Comparison of ENCODE assay signal across 13 cellular contexts in the genomic region with DNA sequence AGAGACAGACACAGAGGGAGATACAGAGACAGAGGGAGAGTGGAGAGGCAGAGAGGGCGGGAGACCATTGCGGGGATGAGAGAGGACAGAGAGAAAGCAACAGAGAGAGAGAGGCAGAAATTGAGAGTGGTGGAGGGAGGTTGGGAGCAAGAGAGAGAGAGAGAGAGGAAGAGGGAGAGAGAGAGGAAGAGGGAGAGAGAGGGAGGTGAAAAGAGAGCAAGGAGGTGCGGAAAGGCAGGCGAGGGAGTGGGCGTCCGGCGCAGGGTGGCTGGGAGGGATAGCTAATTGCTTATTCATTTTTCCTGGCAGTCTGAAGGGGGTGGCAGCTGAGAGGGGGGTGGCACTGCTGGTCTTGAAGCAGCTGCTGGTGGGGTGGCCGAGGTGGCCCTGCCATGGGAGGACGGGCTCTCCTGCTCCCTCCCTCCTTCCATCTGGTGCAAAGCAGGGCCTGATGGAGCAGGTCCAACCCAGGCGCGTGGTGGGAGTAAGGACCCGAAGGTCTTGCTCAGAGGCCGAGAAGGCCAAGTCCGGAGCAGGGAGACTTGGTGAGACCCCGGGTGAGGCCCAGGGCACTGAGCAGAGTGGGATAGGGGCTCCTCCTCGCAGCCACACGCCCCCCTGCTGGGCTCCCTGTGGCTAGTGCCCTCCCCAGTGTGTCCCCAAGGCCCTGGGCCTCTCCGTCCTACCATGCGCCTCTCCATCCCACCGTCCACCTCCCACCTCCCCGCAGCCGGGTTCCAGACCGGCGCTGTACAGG. TPM values are rescaled to one million over a fixed set of nuclear protein-coding genes. Genes with fewer than 3 reads are reported as not detected.
DNase-seq lines count a peak whose midpoint lies in the region; ATAC-seq and TF ChIP-seq lines count a peak whose summit lies in the region.
"Had no signal": no experiment of that assay in that cellular context is flagged by ENCODE, and none has a peak within 500 bp of the region (broad histone marks: within the 10 kb centered on the region; RNA-seq: fewer than 3 reads in every experiment).

No MANE protein-coding gene starts in this region.

- 81% methylated on average over 24 of the region's 24 CpGs for WGBS in HUES64
- WGBS in spleen, 5 donors, result 57 to 73% (median 62%) methylated on average over 23 to 24 of the region's 24 CpGs
- WGBS in stomach, 5 donors, result 66 to 84% (median 78%) methylated on average over 24 of the region's 24 CpGs

- peaks cover 4% of the 10 kb centered on the region; the same call in 1 of the 2 replicates for H3K4me1 ChIP-seq in HUES64 (ENCODE audit: insufficient read depth, low read length)
- peaks cover 0 to 7% of the 10 kb centered on the region in 2 donors for H3K4me1 ChIP-seq in left lung
- H3K4me1 ChIP-seq in spleen, result peaks cover 7 to 44% (median 25%) of the 10 kb centered on the region in 6 donors
- H3K4me1 ChIP-seq in stomach, result peaks cover 9 to 23% (median 16%) of the 10 kb centered on the region in 4 donors

- H3K4me3 ChIP-seq in HUES64 (ENCODE audit: low read length) (0 out of 2 replicates have a peak overlapping the region, but pooled peaks have one; percentile 8), left lung (no peak overlapping the region), spleen (no peak overlapping the region), stomach (no peak overlapping the region)

- H3K9me3 ChIP-seq in HUES64 (ENCODE audit: insufficient read depth, low read depth, low read length) (no peaks in the 10 kb centered on the region), left lung (no peaks in the 10 kb centered on the region), spleen (no peaks in the 10 kb centered on the region), stomach (no peaks in the 10 kb centered on the region)

- H3K36me3 ChIP-seq in HUES64 (ENCODE audit: insufficient read depth, low read length) (no peaks in the 10 kb centered on the region), left lung (no peaks in the 10 kb centered on the region), spleen (no peaks in the 10 kb centered on the region), stomach (no peaks in the 10 kb centered on the region)

- no peak for TF ChIP-seq EP300 in stomach (IDR thresholded peaks at IDR 0.05)

- intact Hi-C loops in left lung (cut with DNase I), result no loop called here
- intact Hi-C loops in spleen (cut with DNase I; ENCODE audit: low total_unique reads), result no loop called here
- intact Hi-C loops in stomach (cut with DNase I; ENCODE audit: low total_unique reads), result no loop called here

- DNase-seq in left lung (peak; percentile 24 to 59), spleen (peak; percentile 71), stomach (no peak), SIG-M5 (lab: John Stamatoyannopoulos, UW) (no peak)
- DNase-seq in activated CD4-positive, CD25-positive, alpha-beta regulatory T cell (lab: John Stamatoyannopoulos, UW), result no peak
- DNase-seq: activated CD4-positive, alpha-beta T cell treated with anti-CD3 and anti-CD28 coated beads for 1 hour; COR-L47; cortex of kidney; small intestine had no signal

- TF ChIP-seq POLR2A in spleen (IDR thresholded peaks at IDR 0.05) (no peak), stomach (IDR thresholded peaks at IDR 0.05) (no peak)

- H3K9ac ChIP-seq in HUES64 (ENCODE audit: low read depth, low read length), result no peak overlapping the region

- ATAC-seq in left lung, result no peak

- H3K27ac ChIP-seq in HUES64 (ENCODE audit: low read depth, low read length), result no peak overlapping the region
- H3K27ac ChIP-seq in angular gyrus (ENCODE audit: low read depth, low read length), result peak overlapping the region; percentile 59
- no peak overlapping the region for H3K27ac ChIP-seq in left lung
- H3K27ac ChIP-seq in spleen, result peak overlapping the region in 4 of 8 donors; percentile 50 to 73 (median 59)
- H3K27ac ChIP-seq in stomach, result peak overlapping the region in 2 of 5 donors; percentile 8 to 37

- 0 out of 2 replicates have a peak, but pooled peaks cover 5% of the 10 kb centered on the region for H3K27me3 ChIP-seq in HUES64 (ENCODE audit: insufficient read depth, low read length)
- H3K27me3 ChIP-seq in left lung, result peaks cover 0 to 32% of the 10 kb centered on the region in 2 donors
- H3K27me3 ChIP-seq in spleen (replicated peaks in 1 of 7), result peaks cover 0 to 24% (median 0%) of the 10 kb centered on the region in 7 donors
- peaks cover 0 to 28% (median 0%) of the 10 kb centered on the region in 3 donors for H3K27me3 ChIP-seq in stomach

- TF ChIP-seq CTCF in left lung (IDR thresholded peaks at IDR 0.05) (no peak), spleen (IDR thresholded peaks at IDR 0.05 in 8 of 11, conservative IDR thresholded peaks at IDR 0.05 in 3 of 11) (no peak), stomach (IDR thresholded peaks at IDR 0.05) (no peak)

RNA-seq across cellular contexts. Expression of a gene that starts 25.3 kb away (rescaled TPM):
- 36,977 TPM for polyA plus RNA-seq in HUES64 (2013, experiment 1 of 2)
- 26,497 TPM for polyA plus RNA-seq in HUES64 (2013, experiment 2 of 2)
- total RNA-seq in left lung, result 100 to 1,000 TPM; 105 to 106 TPM
- 100 to 1,000 TPM in 4 of 7 donors, not detected in 3; 223 to 404 (median 271) TPM for total RNA-seq in spleen
- polyA plus RNA-seq in spleen, result not detected
- not detected for total RNA-seq in stomach
- not detected for polyA plus RNA-seq in stomach
- total RNA-seq: lung microvascular endothelial cell, SK-MEL-5 had no signal
- polyA plus RNA-seq: small intestine had no signal

RNA-seq across cellular contexts. Expression of a gene that starts 53.8 kb away (rescaled TPM):
- 45.0 TPM for polyA plus RNA-seq in HUES64 (2013, experiment 1 of 2)
- polyA plus RNA-seq in HUES64 (2013, experiment 2 of 2), result 43.0 TPM
- 10 to 100 TPM; 23.7 to 32.2 TPM for total RNA-seq in left lung
- total RNA-seq in spleen, result 10 to 100 TPM; 13.8 to 23.1 (median 19.1) TPM
- polyA plus RNA-seq in spleen, result 10 to 100 TPM; 15.4 to 31.3 (median 19.3) TPM
- total RNA-seq in stomach, result 10 to 100 TPM in 3 of 5 donors, 1 to 10 TPM in 2; 2.3 to 20.0 (median 13.6) TPM
- polyA plus RNA-seq in stomach, result 10 to 100 TPM; 12.4 to 22.3 (median 18.4) TPM

Comparison
In these comparisons a context has a peak if more than half of its experiments do, and no peak if none do; other contexts are left out.
1. DNase-seq: peak in left lung (2 of 2) and spleen (single experiment); none in stomach (single experiment), activated CD4-positive, CD25-positive, alpha-beta regulatory T cell (0 of 4) and SIG-M5 (single experiment).